In genomic region chr6:26571592-26572296, GRCh38 we compare ENCODE assay signal across 7 cellular contexts. TPM values are rescaled to one million over a fixed set of nuclear protein-coding genes. Genes with fewer than 3 reads are reported as not detected.
DNase-seq lines count a peak whose midpoint lies in the region; ATAC-seq and TF ChIP-seq lines count a peak whose summit lies in the region.

No MANE protein-coding gene starts in this region.

- H3K4me3 ChIP-seq in GM12864 (ENCODE audit: low read depth, low read length): peak overlapping the region; percentile 53
- H3K4me3 ChIP-seq in kidney epithelial cell (ENCODE audit: low read depth, low read length): peak overlapping the region; percentile 56

- peak overlapping the region; percentile 73 to 78 for H3K27ac Mint-ChIP-seq in T-cell
- H3K27ac Mint-ChIP-seq in central memory CD8-positive, alpha-beta T cell (ENCODE audit: low read depth): peak overlapping the region; percentile 95

- no peaks in the 10 kb centered on the region for H3K36me3 ChIP-seq in kidney epithelial cell (ENCODE audit: control insufficient read depth, insufficient read depth, low read length)

- H3K27me3 Mint-ChIP-seq in T-cell: peaks cover 4% of the 10 kb centered on the region in 2 donors
- H3K27me3 Mint-ChIP-seq in central memory CD8-positive, alpha-beta T cell: peaks cover 10% of the 10 kb centered on the region

- POLR2A ChIA-PET in T-cell (lab: Charles Lee): interaction anchor here in 1 of 2 donors (1.1 kb wide), 1 partner anchor 15 kb away, joined by 3 read pairs; no protein-coding TSS in a partner anchor

- peaks cover 3% of the 10 kb centered on the region for H3K36me3 Mint-ChIP-seq in T-cell
- H3K36me3 Mint-ChIP-seq in central memory CD8-positive, alpha-beta T cell (ENCODE audit: insufficient read depth): peaks cover 56% of the 10 kb centered on the region

- DNase-seq in GM12864 (ENCODE audit: low read depth) (no peak), NCI-H187 treated with DMSO at 0.1 percent for 48 hours (lab: John Stamatoyannopoulos, UW) (peak; percentile 65), T-cell (peak in 20 of 34 experiments; percentile 24 to 53 (median 31)), kidney epithelial cell (ENCODE audit: low read depth) (no peak)
- DNase-seq in central memory CD8-positive, alpha-beta T cell (ENCODE audit: low spot score in 2 of 2): peak in 1 of 2 donors; percentile 42
- peak; percentile 39 to 77 (median 47) for DNase-seq in stimulated activated CD4-positive, alpha-beta T cell treated with anti-CD3 and anti-CD28 coated beads, Interleukin-12 subunit alpha, Interleukin-12 subunit beta, amount 100 ng/mL, for 48 hours (ENCODE audit: low read depth in 2 of 3, low spot score in 1 of 3)

- CTCF ChIA-PET in T-cell (lab: Charles Lee): interaction anchor here (0.5 to 4.9 kb wide), 19 partner anchors 13 to 1340 kb away, joined by 3 to 31 read pairs (median 5); partner anchors contain the start of genes ABT1 (in 1 of the 2), HMGN4 (in 1 of the 2) and OR2B2 (in 1 of the 2)

- H3K4me3 Mint-ChIP-seq in T-cell: peak overlapping the region; percentile 79 to 82 (median 81)
- peak overlapping the region; percentile 84 for H3K4me3 Mint-ChIP-seq in central memory CD8-positive, alpha-beta T cell

- peak; percentile 22 to 60 (median 29) for ATAC-seq in T-cell (replicated peaks in 1 of 4)
- ATAC-seq in central memory CD8-positive, alpha-beta T cell (replicated peaks; ENCODE audit: extremely low read depth, poor library complexity, severe bottlenecking): peak; percentile 55
- ATAC-seq in HG02870 (IDR thresholded peaks at IDR 0.05; ENCODE audit: unreplicated experiment): no peak

- no peaks in the 10 kb centered on the region for H3K27me3 ChIP-seq in kidney epithelial cell (ENCODE audit: control insufficient read depth, insufficient read depth, low read length)

- no peaks in the 10 kb centered on the region for H3K9me3 Mint-ChIP-seq in T-cell
- peaks cover 6% of the 10 kb centered on the region for H3K9me3 Mint-ChIP-seq in central memory CD8-positive, alpha-beta T cell

- TF ChIP-seq CTCF in GM12864 (IDR thresholded peaks at IDR 0.05; ENCODE audit: low read depth, low read length, missing control alignments) (no peak), kidney epithelial cell (IDR thresholded peaks at IDR 0.05; ENCODE audit: insufficient read depth, low read length, poor library complexity, severe bottlenecking) (no peak)

- H3K4me1 Mint-ChIP-seq in T-cell: peaks cover 29 to 39% (median 30%) of the 10 kb centered on the region in 3 donors
- H3K4me1 Mint-ChIP-seq in central memory CD8-positive, alpha-beta T cell: peaks cover 28% of the 10 kb centered on the region

RNA-seq across cellular contexts. Expression of gene ABT1, which starts 25.0 kb away (rescaled TPM):
- total RNA-seq in T-cell: 10 to 100 TPM; 27.6 to 36.4 (median 35.6) TPM
- 20.7 and 21.6 TPM in 2 replicates for total RNA-seq in kidney epithelial cell

RNA-seq across cellular contexts. Expression of gene HMGN4, which starts 33.6 kb away (rescaled TPM):
- 10 to 100 TPM; 49.2 to 92.5 (median 62.7) TPM for total RNA-seq in T-cell
- 78.1 and 88.5 TPM in 2 replicates for total RNA-seq in kidney epithelial cell

Comparison
In these comparisons a context has a peak if more than half of its experiments do, and no peak if none do; other contexts are left out.
1. DNase-seq: peak in NCI-H187 treated with DMSO at 0.1 percent for 48 hours (single experiment), T-cell (20 of 34) and stimulated activated CD4-positive, alpha-beta T cell treated with anti-CD3 and anti-CD28 coated beads, Interleukin-12 subunit alpha, Interleukin-12 subunit beta, amount 100 ng/mL, for 48 hours (3 of 3); none in GM12864 (single experiment) and kidney epithelial cell (single experiment).